ENCODE assay signal across 8 cellular contexts in genomic region chr20:16701296-16701695, GRCh38. TPM values are rescaled to one million over a fixed set of nuclear protein-coding genes. Genes with fewer than 3 reads are reported as not detected.
DNase-seq lines count a peak whose midpoint lies in the region; ATAC-seq and TF ChIP-seq lines count a peak whose summit lies in the region.

No MANE protein-coding gene starts in this region.

- peak; percentile 23 for DNase-seq in NCI-H82 (lab: John Stamatoyannopoulos, UW)
- DNase-seq in NCI-H82 treated with DMSO at 0.1 percent for 48 hours (lab: John Stamatoyannopoulos, UW; ENCODE audit: unreplicated experiment): no peak
- no peak for DNase-seq in HFF-Myc (ENCODE audit: extremely low read depth, low read depth)
- DNase-seq in T-cell: peak in 30 of 34 experiments; percentile 4 to 51 (median 24)
- DNase-seq in left colon: peak in 1 of 2 donors; percentile 22
- DNase-seq in NCI-H2107 treated with DMSO at 0.1 percent for 48 hours (lab: John Stamatoyannopoulos, UW; ENCODE audit: unreplicated experiment): no peak
- no peak for DNase-seq in NCI-H2029 (lab: John Stamatoyannopoulos, UW)
- no peak for DNase-seq in posterior vena cava (ENCODE audit: low spot score)

- CTCF ChIA-PET in T-cell (lab: Charles Lee): interaction anchor here in 1 of 2 donors (1.0 kb wide), 1 partner anchor 21 kb away, joined by 3 read pairs; no protein-coding TSS in a partner anchor

- peaks cover 0 to 7% (median 0%) of the 10 kb centered on the region in 3 donors for H3K9me3 Mint-ChIP-seq in T-cell

- peaks cover 9 to 14% of the 10 kb centered on the region in 2 donors for H3K27me3 Mint-ChIP-seq in T-cell

- intact Hi-C loops in left colon (cut with DNase I, micrococcal nuclease): no loop called here
- intact Hi-C loops in posterior vena cava (cut with DNase I): no loop called here

- TF ChIP-seq CTCF in HFF-Myc (IDR thresholded peaks at IDR 0.05; ENCODE audit: low read depth, low read length, missing control alignments): peak; percentile 33

- POLR2A ChIA-PET in T-cell (lab: Charles Lee): no interaction called here

- H3K4me3 Mint-ChIP-seq in T-cell: no peak overlapping the region

- peaks cover 6% of the 10 kb centered on the region for H3K36me3 Mint-ChIP-seq in T-cell

- H3K4me3 ChIP-seq in HFF-Myc (replicated peaks; ENCODE audit: low read depth, low read length): no peak overlapping the region

- no peaks in the 10 kb centered on the region for H3K4me1 Mint-ChIP-seq in T-cell

- no peak overlapping the region for H3K27ac Mint-ChIP-seq in T-cell

- ATAC-seq in T-cell (replicated peaks in 1 of 4) (peak in 2 of 4 experiments; percentile 38 to 46), left colon (peak; percentile 50)

RNA-seq across cellular contexts. Expression of gene SNRPB2, which starts 28.5 kb away (rescaled TPM):
- total RNA-seq in T-cell (10 to 100 TPM; 31.5 to 46.7 (median 45.5) TPM), left colon (10 to 100 TPM; 33.3 to 33.5 TPM), posterior vena cava (10 to 100 TPM; 37.4 to 41.5 TPM)

RNA-seq across cellular contexts. Expression of gene OTOR, which starts 46.9 kb away (rescaled TPM):
- total RNA-seq in T-cell (not detected), left colon (not detected), posterior vena cava (not detected)

Comparison
In these comparisons a context has a peak if more than half of its experiments do, and no peak if none do; other contexts are left out.
1. DNase-seq: peak in NCI-H82 (single experiment) and T-cell (30 of 34); none in NCI-H82 treated with DMSO at 0.1 percent for 48 hours (single experiment), HFF-Myc (single experiment), NCI-H2107 treated with DMSO at 0.1 percent for 48 hours (single experiment), NCI-H2029 (single experiment) and posterior vena cava (single experiment).